In genomic region chr4:150164055-150164454, GRCh38 we compare ENCODE assay signal across 21 cellular contexts.
"Had no signal": no experiment of that assay in that cellular context is flagged by ENCODE, and none has a peak within 500 bp of the region (broad histone marks: within the 10 kb centered on the region; RNA-seq: fewer than 3 reads in every experiment).

No MANE protein-coding gene starts in this region.

- H3K27me3 ChIP-seq: left lung, neural progenitor cell, stomach, vagina had no signal

- H3K27me3 Mint-ChIP-seq: activated CD4-positive, alpha-beta T cell treated with anti-CD3 and anti-CD28 coated beads, Interleukin-2, amount 10 ng/mL, durations not matched to agents 7 days and 5 days; activated naive CD4-positive, alpha-beta T cell treated with anti-CD3 and anti-CD28 coated beads, Interleukin-2, amount 10 ng/mL, durations not matched to agents 7 days and 5 days had no signal

- H3K4me3 Mint-ChIP-seq: activated CD4-positive, alpha-beta T cell treated with anti-CD3 and anti-CD28 coated beads, Interleukin-2, amount 10 ng/mL, durations not matched to agents 7 days and 5 days; activated naive CD4-positive, alpha-beta T cell treated with anti-CD3 and anti-CD28 coated beads, Interleukin-2, amount 10 ng/mL, durations not matched to agents 7 days and 5 days; activated T-cell treated with anti-CD3 and anti-CD28 coated beads, Interleukin-2, amount 50 U/mL, for 4 hours; naive thymus-derived CD4-positive, alpha-beta T cell; neural progenitor cell; T-helper 1 cell treated with Interleukin-12 subunit alpha and Interleukin-12 subunit beta and Interleukin-4 antibody, amounts not matched to agents 30 μg/mL and 1 μg/mL, for 36 hours had no signal

- H3K9me3 ChIP-seq: left lung, stomach, vagina had no signal

- H3K9ac ChIP-seq: neural progenitor cell had no signal

- H3K4me3 ChIP-seq: left lung, neural progenitor cell, smooth muscle cell, stomach, vagina had no signal

- FAIRE-seq: bronchial epithelial cell, keratinocyte had no signal

- H3K27ac Mint-ChIP-seq: activated CD4-positive, alpha-beta T cell treated with anti-CD3 and anti-CD28 coated beads, Interleukin-2, amount 10 ng/mL, durations not matched to agents 7 days and 5 days; activated naive CD4-positive, alpha-beta T cell treated with anti-CD3 and anti-CD28 coated beads, Interleukin-2, amount 10 ng/mL, durations not matched to agents 7 days and 5 days; naive thymus-derived CD4-positive, alpha-beta T cell; neural progenitor cell; T-helper 1 cell treated with Interleukin-12 subunit alpha and Interleukin-12 subunit beta and Interleukin-4 antibody, amounts not matched to agents 30 μg/mL and 1 μg/mL, for 36 hours had no signal

- ATAC-seq: activated T-cell treated with anti-CD3 and anti-CD28 coated beads, Interleukin-2, amount 50 U/mL, for 4 hours; left lung; naive thymus-derived CD4-positive, alpha-beta T cell; sciatic nerve had no signal

- H3K27ac ChIP-seq: left lung, neural progenitor cell, stomach, vagina had no signal

- H3K4me1 ChIP-seq: neural progenitor cell, vagina had no signal

- H3K36me3 ChIP-seq: left lung, neural progenitor cell, stomach, vagina had no signal

- H3K9me3 Mint-ChIP-seq: activated CD4-positive, alpha-beta T cell treated with anti-CD3 and anti-CD28 coated beads, Interleukin-2, amount 10 ng/mL, durations not matched to agents 7 days and 5 days; activated naive CD4-positive, alpha-beta T cell treated with anti-CD3 and anti-CD28 coated beads, Interleukin-2, amount 10 ng/mL, durations not matched to agents 7 days and 5 days; activated T-cell treated with anti-CD3 and anti-CD28 coated beads, Interleukin-2, amount 50 U/mL, for 4 hours; neural progenitor cell; T-helper 1 cell treated with Interleukin-12 subunit alpha and Interleukin-12 subunit beta and Interleukin-4 antibody, amounts not matched to agents 30 μg/mL and 1 μg/mL, for 36 hours had no signal

- H3K36me3 Mint-ChIP-seq: activated naive CD4-positive, alpha-beta T cell treated with anti-CD3 and anti-CD28 coated beads, Interleukin-2, amount 10 ng/mL, durations not matched to agents 7 days and 5 days had no signal

- H3K4me1 Mint-ChIP-seq: activated CD4-positive, alpha-beta T cell treated with anti-CD3 and anti-CD28 coated beads, Interleukin-2, amount 10 ng/mL, durations not matched to agents 7 days and 5 days; activated naive CD4-positive, alpha-beta T cell treated with anti-CD3 and anti-CD28 coated beads, Interleukin-2, amount 10 ng/mL, durations not matched to agents 7 days and 5 days; naive thymus-derived CD4-positive, alpha-beta T cell had no signal

- DNase-seq: activated CD4-positive, alpha-beta T cell treated with anti-CD3 and anti-CD28 coated beads, Interleukin-2, amount 10 ng/mL, durations not matched to agents 7 days and 5 days; activated CD8-positive, alpha-beta memory T cell treated with anti-CD3 and anti-CD28 coated beads, Interleukin-2, amount 50 U/mL, for 4 hours; activated effector memory CD4-positive, alpha-beta T cell treated with Interleukin-2 at 50 U/mL for 16 hours; activated naive CD4-positive, alpha-beta T cell treated with anti-CD3 and anti-CD28 coated beads, Interleukin-2, amount 10 ng/mL, durations not matched to agents 7 days and 5 days; activated T-cell treated with anti-CD3 and anti-CD28 coated beads, Interleukin-2, amount 50 U/mL, for 4 hours; effector CD4-positive, alpha-beta T cell; foreskin melanocyte; glutamatergic neuron; left lung; mesenchymal stem cell; naive thymus-derived CD4-positive, alpha-beta T cell; stimulated activated CD4-positive, alpha-beta T cell treated with anti-CD3 and anti-CD28 coated beads, Interleukin-4, amount 100 ng/mL, for 1 hour; stomach; trophoblast cell had no signal
